In the genomic region with DNA sequence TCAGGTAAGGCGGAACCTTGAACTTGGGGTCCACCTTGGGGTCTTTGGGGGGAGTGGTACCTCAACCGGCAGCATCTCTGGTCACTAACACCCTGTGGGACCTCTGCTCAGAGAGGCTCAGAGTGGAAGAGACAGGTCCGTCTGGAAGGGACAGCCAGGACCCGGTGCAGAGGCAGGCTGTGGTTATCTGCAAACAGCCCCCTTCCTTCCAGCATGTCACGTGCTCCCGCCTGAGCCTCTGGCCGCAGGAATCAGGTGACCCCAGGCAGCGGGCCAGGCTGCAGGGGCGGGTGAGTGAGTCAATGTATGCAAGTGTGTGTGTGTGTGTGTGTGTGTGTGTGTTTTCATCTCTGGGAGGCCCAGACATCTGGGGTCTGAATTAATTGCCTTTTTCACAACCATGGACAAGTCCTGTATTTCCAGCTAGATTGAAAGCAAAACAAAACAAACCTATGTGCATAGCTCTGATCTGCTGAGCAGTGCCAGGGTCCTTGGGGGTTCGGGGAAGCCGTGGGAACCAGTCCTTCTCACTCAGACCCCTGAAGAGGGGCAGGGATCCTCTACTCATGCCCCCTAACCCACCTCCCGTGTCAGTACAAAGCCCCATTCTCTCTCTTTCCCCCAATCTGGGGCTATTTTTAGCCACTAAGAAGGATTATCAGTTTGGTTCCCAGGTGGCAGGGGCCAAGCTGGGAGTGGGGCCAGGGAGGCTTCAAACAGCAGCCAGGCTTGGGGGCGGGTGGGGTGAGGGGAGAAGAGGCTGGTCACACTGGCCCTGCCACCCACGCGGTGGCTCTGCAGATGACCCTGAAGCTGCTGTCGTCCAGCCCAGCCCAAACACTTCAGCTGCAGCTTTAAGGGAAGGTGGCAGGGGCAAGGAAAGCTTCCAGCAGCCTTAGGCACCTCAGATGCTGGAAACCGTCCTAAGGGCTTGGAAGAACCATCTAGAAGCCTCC, we compare ENCODE assay signal across 1 cellular context.
A peak's percentile ranks its signal among the peaks of the same experiment; 100 is the strongest.
TF ChIP-seq lines count a peak whose summit lies in the region.

No MANE protein-coding gene starts in this region.

TF ChIP-seq in HepG2, 621 proteins besides CTCF, POLR2A, EP300 and RAD21 (continued from another document and continues in another):
- TF ChIP-seq, protein P1, sequence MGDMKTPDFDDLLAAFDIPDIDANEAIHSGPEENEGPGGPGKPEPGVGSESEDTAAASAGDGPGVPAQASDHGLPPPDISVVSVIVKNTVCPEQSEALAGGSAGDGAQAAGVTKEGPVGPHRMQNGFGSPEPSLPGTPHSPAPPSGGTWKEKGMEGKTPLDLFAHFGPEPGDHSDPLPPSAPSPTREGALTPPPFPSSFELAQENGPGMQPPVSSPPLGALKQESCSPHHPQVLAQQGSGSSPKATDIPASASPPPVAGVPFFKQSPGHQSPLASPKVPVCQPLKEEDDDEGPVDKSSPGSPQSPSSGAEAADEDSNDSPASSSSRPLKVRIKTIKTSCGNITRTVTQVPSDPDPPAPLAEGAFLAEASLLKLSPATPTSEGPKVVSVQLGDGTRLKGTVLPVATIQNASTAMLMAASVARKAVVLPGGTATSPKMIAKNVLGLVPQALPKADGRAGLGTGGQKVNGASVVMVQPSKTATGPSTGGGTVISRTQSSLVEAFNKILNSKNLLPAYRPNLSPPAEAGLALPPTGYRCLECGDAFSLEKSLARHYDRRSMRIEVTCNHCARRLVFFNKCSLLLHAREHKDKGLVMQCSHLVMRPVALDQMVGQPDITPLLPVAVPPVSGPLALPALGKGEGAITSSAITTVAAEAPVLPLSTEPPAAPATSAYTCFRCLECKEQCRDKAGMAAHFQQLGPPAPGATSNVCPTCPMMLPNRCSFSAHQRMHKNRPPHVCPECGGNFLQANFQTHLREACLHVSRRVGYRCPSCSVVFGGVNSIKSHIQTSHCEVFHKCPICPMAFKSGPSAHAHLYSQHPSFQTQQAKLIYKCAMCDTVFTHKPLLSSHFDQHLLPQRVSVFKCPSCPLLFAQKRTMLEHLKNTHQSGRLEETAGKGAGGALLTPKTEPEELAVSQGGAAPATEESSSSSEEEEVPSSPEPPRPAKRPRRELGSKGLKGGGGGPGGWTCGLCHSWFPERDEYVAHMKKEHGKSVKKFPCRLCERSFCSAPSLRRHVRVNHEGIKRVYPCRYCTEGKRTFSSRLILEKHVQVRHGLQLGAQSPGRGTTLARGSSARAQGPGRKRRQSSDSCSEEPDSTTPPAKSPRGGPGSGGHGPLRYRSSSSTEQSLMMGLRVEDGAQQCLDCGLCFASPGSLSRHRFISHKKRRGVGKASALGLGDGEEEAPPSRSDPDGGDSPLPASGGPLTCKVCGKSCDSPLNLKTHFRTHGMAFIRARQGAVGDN (CRISPR knock-in tag; IDR thresholded peaks at IDR 0.05): peak; percentile 97
- TF ChIP-seq HNRNPK (IDR thresholded peaks at IDR 0.05; ENCODE audit: low read depth, low read length, poor library complexity, severe bottlenecking) (no peak), ELF1 (CRISPR knock-in tag; IDR thresholded peaks at IDR 0.05) (peak; percentile 36; the same call in 1 of the 2 replicates), POLR2G (IDR thresholded peaks at IDR 0.05; ENCODE audit: low read depth, low read length) (no peak; the same call in 1 of the 2 replicates), TARDBP (CRISPR knock-in tag; IDR thresholded peaks at IDR 0.05) (peak; percentile 92), ZNF879 (CRISPR knock-in tag; IDR thresholded peaks at IDR 0.05) (no peak), GATAD1 (CRISPR knock-in tag; IDR thresholded peaks at IDR 0.05) (peak; percentile 51; the same call in 1 of the 2 replicates), RFX5 (IDR thresholded peaks at IDR 0.05; ENCODE audit: low read depth, low read length) (no peak), MIER3 (CRISPR knock-in tag; IDR thresholded peaks at IDR 0.05; ENCODE audit: borderline replicate concordance) (peak; percentile 84), ZNF160 (CRISPR knock-in tag; IDR thresholded peaks at IDR 0.05) (no peak), KDM1A (CRISPR knock-in tag; IDR thresholded peaks at IDR 0.05) (no peak), ZNF530 (CRISPR knock-in tag; IDR thresholded peaks at IDR 0.05; ENCODE audit: low read depth) (no peak), TOPORS (CRISPR knock-in tag; IDR thresholded peaks at IDR 0.05) (no peak), ISL2 (CRISPR knock-in tag; IDR thresholded peaks at IDR 0.05) (0 out of 2 replicates have a peak, but pooled peaks have one; percentile 44), ZNF207 (IDR thresholded peaks at IDR 0.05; ENCODE audit: borderline replicate concordance) (no peak), ZBTB20 (CRISPR knock-in tag; IDR thresholded peaks at IDR 0.05; ENCODE audit: borderline replicate concordance, low read depth) (peak; percentile 67; the same call in 1 of the 2 replicates), AGO1 (IDR thresholded peaks at IDR 0.05; ENCODE audit: low read depth, low read length, poor library complexity, severe bottlenecking) (peak; percentile 31), TRIM24 (CRISPR knock-in tag; IDR thresholded peaks at IDR 0.05) (no peak), ZNF441 (CRISPR knock-in tag; IDR thresholded peaks at IDR 0.05; ENCODE audit: borderline replicate concordance) (peak; percentile 55; the same call in 1 of the 2 replicates), MIER2 (CRISPR knock-in tag; IDR thresholded peaks at IDR 0.05) (no peak), XBP1 (CRISPR knock-in tag; IDR thresholded peaks at IDR 0.05) (no peak), ZNF841 (CRISPR knock-in tag; IDR thresholded peaks at IDR 0.05; ENCODE audit: borderline replicate concordance) (no peak), CREM (IDR thresholded peaks at IDR 0.05) (no peak), CREM (CRISPR knock-in tag; IDR thresholded peaks at IDR 0.05) (no peak), SP1 (IDR thresholded peaks at IDR 0.05) (no peak), SP1 (CRISPR knock-in tag; IDR thresholded peaks at IDR 0.05) (no peak)
- TF ChIP-seq, protein P2, sequence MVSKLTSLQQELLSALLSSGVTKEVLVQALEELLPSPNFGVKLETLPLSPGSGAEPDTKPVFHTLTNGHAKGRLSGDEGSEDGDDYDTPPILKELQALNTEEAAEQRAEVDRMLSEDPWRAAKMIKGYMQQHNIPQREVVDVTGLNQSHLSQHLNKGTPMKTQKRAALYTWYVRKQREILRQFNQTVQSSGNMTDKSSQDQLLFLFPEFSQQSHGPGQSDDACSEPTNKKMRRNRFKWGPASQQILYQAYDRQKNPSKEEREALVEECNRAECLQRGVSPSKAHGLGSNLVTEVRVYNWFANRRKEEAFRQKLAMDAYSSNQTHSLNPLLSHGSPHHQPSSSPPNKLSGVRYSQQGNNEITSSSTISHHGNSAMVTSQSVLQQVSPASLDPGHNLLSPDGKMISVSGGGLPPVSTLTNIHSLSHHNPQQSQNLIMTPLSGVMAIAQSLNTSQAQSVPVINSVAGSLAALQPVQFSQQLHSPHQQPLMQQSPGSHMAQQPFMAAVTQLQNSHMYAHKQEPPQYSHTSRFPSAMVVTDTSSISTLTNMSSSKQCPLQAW (CRISPR knock-in tag; IDR thresholded peaks at IDR 0.05): peak; percentile 87
- TF ChIP-seq, protein P3, sequence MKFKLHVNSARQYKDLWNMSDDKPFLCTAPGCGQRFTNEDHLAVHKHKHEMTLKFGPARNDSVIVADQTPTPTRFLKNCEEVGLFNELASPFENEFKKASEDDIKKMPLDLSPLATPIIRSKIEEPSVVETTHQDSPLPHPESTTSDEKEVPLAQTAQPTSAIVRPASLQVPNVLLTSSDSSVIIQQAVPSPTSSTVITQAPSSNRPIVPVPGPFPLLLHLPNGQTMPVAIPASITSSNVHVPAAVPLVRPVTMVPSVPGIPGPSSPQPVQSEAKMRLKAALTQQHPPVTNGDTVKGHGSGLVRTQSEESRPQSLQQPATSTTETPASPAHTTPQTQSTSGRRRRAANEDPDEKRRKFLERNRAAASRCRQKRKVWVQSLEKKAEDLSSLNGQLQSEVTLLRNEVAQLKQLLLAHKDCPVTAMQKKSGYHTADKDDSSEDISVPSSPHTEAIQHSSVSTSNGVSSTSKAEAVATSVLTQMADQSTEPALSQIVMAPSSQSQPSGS (CRISPR knock-in tag; IDR thresholded peaks at IDR 0.05): no peak; the same call in 1 of the 2 replicates
- TF ChIP-seq, protein P4, sequence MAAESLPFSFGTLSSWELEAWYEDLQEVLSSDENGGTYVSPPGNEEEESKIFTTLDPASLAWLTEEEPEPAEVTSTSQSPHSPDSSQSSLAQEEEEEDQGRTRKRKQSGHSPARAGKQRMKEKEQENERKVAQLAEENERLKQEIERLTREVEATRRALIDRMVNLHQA (CRISPR knock-in tag; IDR thresholded peaks at IDR 0.05): no peak
- TF ChIP-seq, protein P5, sequence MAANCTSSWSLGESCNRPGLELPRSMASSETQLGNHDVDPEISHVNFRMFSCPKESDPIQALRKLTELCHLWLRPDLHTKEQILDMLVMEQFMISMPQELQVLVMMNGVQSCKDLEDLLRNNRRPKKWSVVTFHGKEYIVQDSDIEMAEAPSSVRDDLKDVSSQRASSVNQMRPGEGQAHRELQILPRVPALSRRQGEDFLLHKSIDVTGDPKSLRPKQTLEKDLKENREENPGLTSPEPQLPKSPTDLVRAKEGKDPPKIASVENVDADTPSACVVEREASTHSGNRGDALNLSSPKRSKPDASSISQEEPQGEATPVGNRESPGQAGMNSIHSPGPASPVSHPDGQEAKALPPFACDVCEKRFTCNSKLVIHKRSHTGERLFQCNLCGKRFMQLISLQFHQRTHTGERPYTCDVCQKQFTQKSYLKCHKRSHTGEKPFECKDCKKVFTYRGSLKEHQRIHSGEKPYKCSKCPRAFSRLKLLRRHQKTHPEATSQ (CRISPR knock-in tag; IDR thresholded peaks at IDR 0.05; ENCODE audit: borderline replicate concordance): peak; percentile 28; the same call in 1 of the 2 replicates
- TF ChIP-seq, protein P6, sequence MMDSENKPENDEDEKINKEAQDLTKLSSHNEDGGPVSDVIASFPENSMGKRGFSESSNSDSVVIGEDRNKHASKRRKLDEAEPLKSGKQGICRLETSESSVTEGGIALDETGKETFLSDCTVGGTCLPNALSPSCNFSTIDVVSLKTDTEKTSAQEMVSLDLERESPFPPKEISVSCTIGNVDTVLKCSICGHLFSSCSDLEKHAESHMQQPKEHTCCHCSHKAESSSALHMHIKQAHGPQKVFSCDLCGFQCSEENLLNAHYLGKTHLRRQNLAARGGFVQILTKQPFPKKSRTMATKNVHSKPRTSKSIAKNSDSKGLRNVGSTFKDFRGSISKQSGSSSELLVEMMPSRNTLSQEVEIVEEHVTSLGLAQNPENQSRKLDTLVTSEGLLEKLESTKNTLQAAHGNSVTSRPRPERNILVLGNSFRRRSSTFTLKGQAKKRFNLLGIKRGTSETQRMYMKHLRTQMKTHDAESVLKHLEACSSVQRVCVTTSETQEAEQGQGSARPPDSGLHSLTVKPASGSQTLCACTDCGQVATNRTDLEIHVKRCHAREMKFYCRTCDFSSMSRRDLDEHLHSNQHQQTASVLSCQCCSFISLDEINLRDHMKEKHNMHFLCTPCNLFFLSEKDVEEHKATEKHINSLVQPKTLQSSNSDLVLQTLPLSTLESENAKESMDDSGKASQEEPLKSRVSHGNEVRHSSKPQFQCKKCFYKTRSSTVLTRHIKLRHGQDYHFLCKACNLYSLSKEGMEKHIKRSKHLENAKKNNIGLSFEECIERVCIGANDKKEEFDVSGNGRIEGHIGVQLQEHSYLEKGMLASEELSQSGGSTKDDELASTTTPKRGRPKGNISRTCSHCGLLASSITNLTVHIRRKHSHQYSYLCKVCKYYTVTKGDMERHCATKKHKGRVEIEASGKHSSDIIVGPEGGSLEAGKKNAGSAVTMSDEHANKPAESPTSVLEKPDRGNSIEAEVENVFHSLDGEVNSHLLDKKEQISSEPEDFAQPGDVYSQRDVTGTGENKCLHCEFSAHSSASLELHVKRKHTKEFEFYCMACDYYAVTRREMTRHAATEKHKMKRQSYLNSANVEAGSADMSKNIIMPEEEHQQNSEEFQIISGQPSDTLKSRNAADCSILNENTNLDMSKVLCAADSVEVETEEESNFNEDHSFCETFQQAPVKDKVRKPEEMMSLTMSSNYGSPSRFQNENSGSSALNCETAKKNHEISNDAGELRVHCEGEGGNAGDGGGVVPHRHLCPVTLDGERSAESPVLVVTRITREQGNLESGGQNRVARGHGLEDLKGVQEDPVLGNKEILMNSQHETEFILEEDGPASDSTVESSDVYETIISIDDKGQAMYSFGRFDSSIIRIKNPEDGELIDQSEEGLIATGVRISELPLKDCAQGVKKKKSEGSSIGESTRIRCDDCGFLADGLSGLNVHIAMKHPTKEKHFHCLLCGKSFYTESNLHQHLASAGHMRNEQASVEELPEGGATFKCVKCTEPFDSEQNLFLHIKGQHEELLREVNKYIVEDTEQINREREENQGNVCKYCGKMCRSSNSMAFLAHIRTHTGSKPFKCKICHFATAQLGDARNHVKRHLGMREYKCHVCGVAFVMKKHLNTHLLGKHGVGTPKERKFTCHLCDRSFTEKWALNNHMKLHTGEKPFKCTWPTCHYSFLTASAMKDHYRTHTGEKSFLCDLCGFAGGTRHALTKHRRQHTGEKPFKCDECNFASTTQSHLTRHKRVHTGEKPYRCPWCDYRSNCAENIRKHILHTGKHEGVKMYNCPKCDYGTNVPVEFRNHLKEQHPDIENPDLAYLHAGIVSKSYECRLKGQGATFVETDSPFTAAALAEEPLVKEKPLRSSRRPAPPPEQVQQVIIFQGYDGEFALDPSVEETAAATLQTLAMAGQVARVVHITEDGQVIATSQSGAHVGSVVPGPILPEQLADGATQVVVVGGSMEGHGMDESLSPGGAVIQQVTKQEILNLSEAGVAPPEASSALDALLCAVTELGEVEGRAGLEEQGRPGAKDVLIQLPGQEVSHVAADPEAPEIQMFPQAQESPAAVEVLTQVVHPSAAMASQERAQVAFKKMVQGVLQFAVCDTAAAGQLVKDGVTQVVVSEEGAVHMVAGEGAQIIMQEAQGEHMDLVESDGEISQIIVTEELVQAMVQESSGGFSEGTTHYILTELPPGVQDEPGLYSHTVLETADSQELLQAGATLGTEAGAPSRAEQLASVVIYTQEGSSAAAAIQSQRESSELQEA (CRISPR knock-in tag; IDR thresholded peaks at IDR 0.05; ENCODE audit: not compliant biosample characterization): no peak
- TF ChIP-seq, protein P7, sequence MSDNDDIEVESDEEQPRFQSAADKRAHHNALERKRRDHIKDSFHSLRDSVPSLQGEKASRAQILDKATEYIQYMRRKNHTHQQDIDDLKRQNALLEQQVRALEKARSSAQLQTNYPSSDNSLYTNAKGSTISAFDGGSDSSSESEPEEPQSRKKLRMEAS (IDR thresholded peaks at IDR 0.05): peak; percentile 90
- TF ChIP-seq, protein P8, sequence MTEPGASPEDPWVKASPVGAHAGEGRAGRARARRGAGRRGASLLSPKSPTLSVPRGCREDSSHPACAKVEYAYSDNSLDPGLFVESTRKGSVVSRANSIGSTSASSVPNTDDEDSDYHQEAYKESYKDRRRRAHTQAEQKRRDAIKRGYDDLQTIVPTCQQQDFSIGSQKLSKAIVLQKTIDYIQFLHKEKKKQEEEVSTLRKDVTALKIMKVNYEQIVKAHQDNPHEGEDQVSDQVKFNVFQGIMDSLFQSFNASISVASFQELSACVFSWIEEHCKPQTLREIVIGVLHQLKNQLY (CRISPR knock-in tag; IDR thresholded peaks at IDR 0.05): peak; percentile 87
